Comparison of ENCODE assay signal across 12 cellular contexts in genomic region chr3:172678068-172678467, GRCh38. TPM values are rescaled to one million over a fixed set of nuclear protein-coding genes. Genes with fewer than 3 reads are reported as not detected.
A peak's percentile ranks its signal among the peaks of the same experiment; 100 is the strongest.
DNase-seq lines count a peak whose midpoint lies in the region; ATAC-seq and TF ChIP-seq lines count a peak whose summit lies in the region.
"Had no signal": no experiment of that assay in that cellular context is flagged by ENCODE, and none has a peak within 500 bp of the region (broad histone marks: within the 10 kb centered on the region; RNA-seq: fewer than 3 reads in every experiment).

No MANE protein-coding gene starts in this region.

- H3K36me3 Mint-ChIP-seq in MCF 10A (ENCODE audit: insufficient read depth, unreplicated experiment), result peaks cover 8% of the 10 kb centered on the region
- peaks cover 0 to 16% (median 5%) of the 10 kb centered on the region in 5 donors for H3K36me3 Mint-ChIP-seq in naive thymus-derived CD4-positive, alpha-beta T cell

- H3K27me3 ChIP-seq in MG63, result no peaks in the 10 kb centered on the region
- H3K27me3 ChIP-seq in suprapubic skin, result no peaks in the 10 kb centered on the region
- no peaks in the 10 kb centered on the region for H3K27me3 ChIP-seq in Karpas-422 (ENCODE audit: low read length)
- no peaks in the 10 kb centered on the region for H3K27me3 ChIP-seq in naive thymus-derived CD4-positive, alpha-beta T cell (ENCODE audit: control insufficient read depth in 2 of 2, insufficient read depth in 2 of 2, low read length in 2 of 2)

- no peak overlapping the region for H3K4me2 ChIP-seq in Karpas-422 (ENCODE audit: low read depth, low read length, poor library complexity, severe bottlenecking)

- peaks cover 33% of the 10 kb centered on the region for H3K4me1 Mint-ChIP-seq in MCF 10A (ENCODE audit: insufficient read depth, unreplicated experiment)
- peaks cover 0 to 19% (median 6%) of the 10 kb centered on the region in 7 donors for H3K4me1 Mint-ChIP-seq in naive thymus-derived CD4-positive, alpha-beta T cell

- H3K9me2 ChIP-seq in Karpas-422 (replicated peaks; ENCODE audit: insufficient read depth, low read length), result no peaks in the 10 kb centered on the region

- no peaks in the 10 kb centered on the region for H3K9me3 ChIP-seq in MG63
- no peaks in the 10 kb centered on the region for H3K9me3 ChIP-seq in suprapubic skin
- no peaks in the 10 kb centered on the region for H3K9me3 ChIP-seq in Karpas-422 (ENCODE audit: low read length)
- no peaks in the 10 kb centered on the region for H3K9me3 ChIP-seq in naive thymus-derived CD4-positive, alpha-beta T cell (ENCODE audit: control insufficient read depth in 2 of 3, low read length in 3 of 3)

- H3K27ac Mint-ChIP-seq in MCF 10A (ENCODE audit: low read depth, unreplicated experiment), result peak overlapping the region; percentile 46
- no peak overlapping the region for H3K27ac Mint-ChIP-seq in naive thymus-derived CD4-positive, alpha-beta T cell
- H3K27ac Mint-ChIP-seq: activated naive CD4-positive, alpha-beta T cell treated with anti-CD3 and anti-CD28 coated beads for 36 hours; memory B cell had no signal

- WGBS in suprapubic skin, result 13% methylated on average over 1 of the region's 1 CpG

- H3K4me3 ChIP-seq in MG63 (no peak overlapping the region), suprapubic skin (no peak overlapping the region), Karpas-422 (ENCODE audit: low read length) (no peak overlapping the region)
- H3K4me3 ChIP-seq in naive thymus-derived CD4-positive, alpha-beta T cell (ENCODE audit: low read length), result no peak overlapping the region

- H3K27me3 Mint-ChIP-seq in MCF 10A (ENCODE audit: insufficient read depth, unreplicated experiment), result no peaks in the 10 kb centered on the region
- H3K27me3 Mint-ChIP-seq in naive thymus-derived CD4-positive, alpha-beta T cell, result no peaks in the 10 kb centered on the region
- H3K27me3 Mint-ChIP-seq: memory B cell had no signal

- H3K9me3 Mint-ChIP-seq in MCF 10A (ENCODE audit: unreplicated experiment), result peaks cover 6% of the 10 kb centered on the region
- peaks cover 0 to 1% (median 0%) of the 10 kb centered on the region in 11 donors for H3K9me3 Mint-ChIP-seq in naive thymus-derived CD4-positive, alpha-beta T cell
- H3K9me3 Mint-ChIP-seq: activated naive CD4-positive, alpha-beta T cell treated with anti-CD3 and anti-CD28 coated beads for 36 hours had no signal

- POLR2A ChIA-PET in MCF 10A (lab: Yijun Ruan, JAX), result interaction anchor here (0.9 to 4.1 kb wide), 8 partner anchors 8 to 74 kb away, joined by 3 to 42 read pairs (median 6); partner anchors contain the start of genes ECT2 and NCEH1
- POLR2A ChIA-PET in naive thymus-derived CD4-positive, alpha-beta T cell (lab: Charles Lee), result interaction anchor here (0.5 kb wide), 1 partner anchor 66 kb away, joined by 4 read pairs; no protein-coding TSS in a partner anchor

- peaks cover 24% of the 10 kb centered on the region for H3K36me3 ChIP-seq in MG63
- no peaks in the 10 kb centered on the region for H3K36me3 ChIP-seq in suprapubic skin
- no peaks in the 10 kb centered on the region for H3K36me3 ChIP-seq in Karpas-422 (ENCODE audit: insufficient read depth, low read length)
- no peaks in the 10 kb centered on the region for H3K36me3 ChIP-seq in naive thymus-derived CD4-positive, alpha-beta T cell (ENCODE audit: control insufficient read depth in 2 of 3, insufficient read depth in 3 of 3, low read length in 3 of 3)

- intact Hi-C loops in MCF 10A (cut with micrococcal nuclease), result no loop called here
- intact Hi-C loops in naive thymus-derived CD4-positive, alpha-beta T cell (cut with micrococcal nuclease), result loop anchor here in 1 of 2 donors (10.0 kb wide), 1 partner anchor 367 kb away; no protein-coding TSS in a partner anchor

- TF ChIP-seq POLR2A in suprapubic skin (IDR thresholded peaks at IDR 0.05), result no peak

- H3K79me2 ChIP-seq in Karpas-422 (ENCODE audit: low read length), result no peaks in the 10 kb centered on the region

- ATAC-seq in HG03342 (IDR thresholded peaks at IDR 0.05; ENCODE audit: unreplicated experiment), result no peak
- no peak for ATAC-seq in naive thymus-derived CD4-positive, alpha-beta T cell

- peaks cover 26% of the 10 kb centered on the region for H3K4me1 ChIP-seq in suprapubic skin
- no peaks in the 10 kb centered on the region for H3K4me1 ChIP-seq in Karpas-422 (ENCODE audit: low read length)
- no peaks in the 10 kb centered on the region for H3K4me1 ChIP-seq in naive thymus-derived CD4-positive, alpha-beta T cell (ENCODE audit: control insufficient read depth in 2 of 2, insufficient read depth in 2 of 2, low read length in 2 of 2)

- H3K4me3 Mint-ChIP-seq in MCF 10A (ENCODE audit: unreplicated experiment), result no peak overlapping the region
- H3K4me3 Mint-ChIP-seq in naive thymus-derived CD4-positive, alpha-beta T cell, result no peak overlapping the region
- H3K4me3 Mint-ChIP-seq: activated naive CD4-positive, alpha-beta T cell treated with anti-CD3 and anti-CD28 coated beads for 36 hours; memory B cell had no signal

- no peak for TF ChIP-seq EP300 in suprapubic skin (IDR thresholded peaks at IDR 0.05)

- peaks cover 5% of the 10 kb centered on the region; the same call in 1 of the 2 replicates for H4K20me1 ChIP-seq in Karpas-422 (ENCODE audit: insufficient read depth, low read depth, low read length)

- H3K27ac ChIP-seq in suprapubic skin (peak overlapping the region; percentile 41), Karpas-422 (ENCODE audit: low read length) (no peak overlapping the region)
- H3K27ac ChIP-seq in naive thymus-derived CD4-positive, alpha-beta T cell (ENCODE audit: low read depth, low read length), result no peak overlapping the region

- BruUV-seq in MCF 10A (replicated peaks; lab: Mats Ljungman, UMichigan), result no TSS peak

- H3K9ac ChIP-seq in Karpas-422 (ENCODE audit: low read length), result no peak overlapping the region

- DNase-seq in MG63, result peak; percentile 8
- DNase-seq in MCF 10A (ENCODE audit: unreplicated experiment), result peak; percentile 35
- DNase-seq in islet precursor cell, result peak; percentile 71
- DNase-seq in suprapubic skin (ENCODE audit: low spot score in 2 of 2), result no peak
- DNase-seq in Karpas-422, result no peak
- DNase-seq in naive thymus-derived CD4-positive, alpha-beta T cell, result no peak
- DNase-seq: activated naive CD4-positive, alpha-beta T cell treated with anti-CD3 and anti-CD28 coated beads for 36 hours; Kasumi-1; NCI-H2171; OCI-M1 had no signal

- no peak overlapping the region for H2AFZ ChIP-seq in Karpas-422 (ENCODE audit: low read length)

- TF ChIP-seq CTCF in MCF 10A (IDR thresholded peaks at IDR 0.05; ENCODE audit: unreplicated experiment), result no peak
- no peak for TF ChIP-seq CTCF in suprapubic skin (IDR thresholded peaks at IDR 0.05)

- CTCF ChIA-PET in MCF 10A (lab: Yijun Ruan, JAX), result interaction anchor here (0.6 to 4.0 kb wide), 9 partner anchors 9 to 72 kb away, joined by 3 to 45 read pairs (median 3); partner anchors contain the start of genes ECT2 and NCEH1
- CTCF ChIA-PET in naive thymus-derived CD4-positive, alpha-beta T cell (lab: Charles Lee), result interaction anchor here (1.4 kb wide), 1 partner anchor 10 kb away, joined by 5 read pairs; no protein-coding TSS in a partner anchor

RNA-seq across cellular contexts. Expression of gene NCEH1, which starts 32.8 kb away (rescaled TPM):
- total RNA-seq in MG63 (2014; rRNA removed; shearing (Covaris generic); ENCODE audit: low replicate concordance), result 24.8 and 26.1 TPM in 2 replicates
- total RNA-seq in MCF 10A (2022) (27.8 and 28.8 TPM in 2 replicates), suprapubic skin (1 to 10 TPM; 2.3 to 5.8 (median 4.2) TPM)
- total RNA-seq in Karpas-422 (2014; rRNA removed; shearing (Covaris generic); ENCODE audit: low replicate concordance), result 4.3 and 4.7 TPM in 2 replicates
- total RNA-seq in naive thymus-derived CD4-positive, alpha-beta T cell, result 1 to 10 TPM; 3.2 to 8.9 (median 4.8) TPM
- 1 to 10 TPM; 1.2 to 2.9 TPM for polyA plus RNA-seq in naive thymus-derived CD4-positive, alpha-beta T cell

Comparison
In these comparisons a context has a peak if more than half of its experiments do, and no peak if none do; other contexts are left out.
1. DNase-seq: peak in MG63 (single experiment), MCF 10A (single experiment) and islet precursor cell (single experiment); none in suprapubic skin (0 of 2), Karpas-422 (single experiment) and naive thymus-derived CD4-positive, alpha-beta T cell (0 of 9).